8 cellular contexts compared by ENCODE assay signal in genomic region chr17:39737761-39738567, GRCh38. TPM values are rescaled to one million over a fixed set of nuclear protein-coding genes. Genes with fewer than 3 reads are reported as not detected.
DNase-seq lines count a peak whose midpoint lies in the region; ATAC-seq and TF ChIP-seq lines count a peak whose summit lies in the region.

TSS of gene GRB7 (plus strand) at chr17:39737938. CDS start at chr17:39742302, 4,364 bp downstream.

- WGBS in esophagus squamous epithelium, 2 donors: 6 to 10% methylated on average over 6 to 14 of the region's 34 CpGs

- no peaks in the 10 kb centered on the region; the same call in 1 of the 2 replicates for H3F3A ChIP-seq in OCI-LY1 (ENCODE audit: insufficient read depth, low read length)

- H3K4me3 Mint-ChIP-seq in activated CD8-positive, alpha-beta memory T cell treated with anti-CD3 and anti-CD28 coated beads, Interleukin-2, amount 10 ng/mL, durations not matched to agents 7 days and 5 days: no peak within 1 kb of the TSS

- H3K79me2 ChIP-seq in OCI-LY1 (ENCODE audit: insufficient read depth, low read length): no peaks in the 10 kb centered on the region

- ATAC-seq in omental fat pad (ENCODE audit: low FRiP score): peak; percentile 29
- ATAC-seq in GM21576 (IDR thresholded peaks at IDR 0.05; ENCODE audit: unreplicated experiment): no peak
- ATAC-seq in activated CD8-positive, alpha-beta memory T cell treated with anti-CD3 and anti-CD28 coated beads, Interleukin-2, amount 10 ng/mL, durations not matched to agents 7 days and 5 days: no peak

- H3K9me3 ChIP-seq in HUES48 (ENCODE audit: control insufficient read depth, insufficient read depth, low read length): no peaks in the 10 kb centered on the region
- no peaks in the 10 kb centered on the region for H3K9me3 ChIP-seq in OCI-LY1 (ENCODE audit: low read length)
- no peaks in the 10 kb centered on the region for H3K9me3 ChIP-seq in esophagus squamous epithelium

- H3K36me3 ChIP-seq in HUES48 (ENCODE audit: control insufficient read depth, insufficient read depth, low read length): peaks cover 10% of the 10 kb centered on the region
- no peaks in the 10 kb centered on the region for H3K36me3 ChIP-seq in OCI-LY1 (ENCODE audit: insufficient read depth, low read length)
- H3K36me3 ChIP-seq in esophagus squamous epithelium: peaks cover 0 to 11% (median 8%) of the 10 kb centered on the region in 3 donors

- H3K36me3 Mint-ChIP-seq in activated CD8-positive, alpha-beta memory T cell treated with anti-CD3 and anti-CD28 coated beads, Interleukin-2, amount 10 ng/mL, durations not matched to agents 7 days and 5 days: no peaks in the 10 kb centered on the region

- peak within 1 kb of the TSS; percentile 57 for H3K4me2 ChIP-seq in OCI-LY1 (ENCODE audit: low read length)

- TF ChIP-seq CTCF in OCI-LY1 (IDR thresholded peaks at IDR 0.05; ENCODE audit: low read length) (no peak), esophagus squamous epithelium (IDR thresholded peaks at IDR 0.05) (no peak), omental fat pad (IDR thresholded peaks at IDR 0.05) (no peak)

- intact Hi-C loops in esophagus squamous epithelium (cut with DNase I): no loop called here

- DNase-seq in esophagus squamous epithelium (lab: John Stamatoyannopoulos, UW): no peak
- no peak for DNase-seq in omental fat pad (ENCODE audit: low spot score)
- no peak for DNase-seq in Kasumi-1 (lab: John Stamatoyannopoulos, UW)
- no peak for DNase-seq in NK-92 (lab: John Stamatoyannopoulos, UW; ENCODE audit: unreplicated experiment)
- DNase-seq in activated CD8-positive, alpha-beta memory T cell treated with anti-CD3 and anti-CD28 coated beads, Interleukin-2, amount 10 ng/mL, durations not matched to agents 7 days and 5 days: no peak

- TF ChIP-seq POLR2A in esophagus squamous epithelium (IDR thresholded peaks at IDR 0.05): peak in 3 of 4 donors; percentile 22 to 70 (median 67)

- no peak within 1 kb of the TSS for H2AFZ ChIP-seq in OCI-LY1 (ENCODE audit: low read length)

- H3K9ac ChIP-seq in HUES48 (ENCODE audit: low read depth, low read length): peak within 1 kb of the TSS; percentile 84
- H3K9ac ChIP-seq in OCI-LY1 (ENCODE audit: low read length): peak within 1 kb of the TSS; percentile 23; the same call in 1 of the 2 replicates

- H3K4me1 ChIP-seq in HUES48 (ENCODE audit: control insufficient read depth, insufficient read depth, low read length) (peaks cover 18% of the 10 kb centered on the region), OCI-LY1 (ENCODE audit: insufficient read depth, low read length, severe bottlenecking) (peaks cover 30% of the 10 kb centered on the region), esophagus squamous epithelium (peaks cover 12 to 75% (median 18%) of the 10 kb centered on the region in 3 donors)

- H3K27ac ChIP-seq in HUES48 (ENCODE audit: low read depth, low read length): peak within 1 kb of the TSS; percentile 93
- no peak within 1 kb of the TSS for H3K27ac ChIP-seq in OCI-LY1 (ENCODE audit: low read depth, low read length, poor library complexity, severe bottlenecking)
- H3K27ac ChIP-seq in esophagus squamous epithelium: peak within 1 kb of the TSS; percentile 93 to 98 (median 94)

- H3K4me1 Mint-ChIP-seq in activated CD8-positive, alpha-beta memory T cell treated with anti-CD3 and anti-CD28 coated beads, Interleukin-2, amount 10 ng/mL, durations not matched to agents 7 days and 5 days: peaks cover 12% of the 10 kb centered on the region

- no peak within 1 kb of the TSS for H3K27ac Mint-ChIP-seq in activated CD8-positive, alpha-beta memory T cell treated with anti-CD3 and anti-CD28 coated beads, Interleukin-2, amount 10 ng/mL, durations not matched to agents 7 days and 5 days

- H3K27me3 ChIP-seq in HUES48 (ENCODE audit: control insufficient read depth, insufficient read depth, low read length): no peaks in the 10 kb centered on the region
- H3K27me3 ChIP-seq in OCI-LY1 (ENCODE audit: insufficient read depth, low read length): peaks cover 7% of the 10 kb centered on the region; the same call in 1 of the 2 replicates
- peaks cover 0 to 68% (median 0%) of the 10 kb centered on the region in 4 donors for H3K27me3 ChIP-seq in esophagus squamous epithelium

- H4K20me1 ChIP-seq in OCI-LY1 (ENCODE audit: insufficient read depth, low read length): no peaks in the 10 kb centered on the region

- H3K4me3 ChIP-seq in HUES48 (ENCODE audit: low read depth, low read length) (peak within 1 kb of the TSS; percentile 90), OCI-LY1 (ENCODE audit: low read depth, low read length, poor library complexity, severe bottlenecking) (peak within 1 kb of the TSS; percentile 44), esophagus squamous epithelium (peak within 1 kb of the TSS; percentile 53 to 69 (median 64))

- H3K9me2 ChIP-seq in OCI-LY1 (ENCODE audit: low read depth, low read length): no peaks in the 10 kb centered on the region

- CTCF ChIA-PET in activated CD8-positive, alpha-beta memory T cell treated with anti-CD3 and anti-CD28 coated beads, Interleukin-2, amount 10 ng/mL, durations not matched to agents 7 days and 5 days (lab: Charles Lee): no interaction called here

- peaks cover 8% of the 10 kb centered on the region for H3K27me3 Mint-ChIP-seq in activated CD8-positive, alpha-beta memory T cell treated with anti-CD3 and anti-CD28 coated beads, Interleukin-2, amount 10 ng/mL, durations not matched to agents 7 days and 5 days

- H3K9me3 Mint-ChIP-seq in activated CD8-positive, alpha-beta memory T cell treated with anti-CD3 and anti-CD28 coated beads, Interleukin-2, amount 10 ng/mL, durations not matched to agents 7 days and 5 days (ENCODE audit: low read depth): no peaks in the 10 kb centered on the region

RNA-seq across cellular contexts. Expression of gene GRB7, which starts in this region (rescaled TPM):
- total RNA-seq in esophagus squamous epithelium (10 to 100 TPM; 25.1 to 62.1 (median 55.9) TPM), omental fat pad (10 to 100 TPM in 3 of 4 donors, not detected in 1; 13.0 to 19.3 (median 14.0) TPM)
- under 1 TPM in 1 of 2 experiments, not detected in 1; 0.19 TPM for total RNA-seq in activated CD8-positive, alpha-beta memory T cell treated with anti-CD3 and anti-CD28 coated beads, Interleukin-2, amount 10 ng/mL, durations not matched to agents 7 days and 5 days
